20 cellular contexts compared by ENCODE assay signal in genomic region chr6:17237246-17237645, GRCh38. TPM values are rescaled to one million over a fixed set of nuclear protein-coding genes. Genes with fewer than 3 reads are reported as not detected.
"Had no signal": no experiment of that assay in that cellular context is flagged by ENCODE, and none has a peak within 500 bp of the region (broad histone marks: within the 10 kb centered on the region; RNA-seq: fewer than 3 reads in every experiment).

No MANE protein-coding gene starts in this region.

- H3K36me3 Mint-ChIP-seq: immature natural killer cell had no signal

- H3K9me3 ChIP-seq: lower lobe of right lung, mucosa of descending colon had no signal

- H3K27ac Mint-ChIP-seq: immature natural killer cell; mesothelial cell of epicardium; naive thymus-derived CD4-positive, alpha-beta T cell had no signal

- ATAC-seq: foreskin keratinocyte; left cardiac atrium; left lung; left ventricle myocardium superior; lower lobe of right lung; mucosa of descending colon; naive thymus-derived CD4-positive, alpha-beta T cell had no signal

- H3K27ac ChIP-seq: coronary artery, dorsolateral prefrontal cortex, esophagus muscularis mucosa, foreskin keratinocyte, hepatocyte, left lung, lower lobe of right lung had no signal

- H3K36me3 ChIP-seq: esophagus muscularis mucosa, lower lobe of right lung had no signal

- H3K4me3 Mint-ChIP-seq: immature natural killer cell; mesothelial cell of epicardium; naive thymus-derived CD4-positive, alpha-beta T cell had no signal

- H3K4me1 Mint-ChIP-seq: immature natural killer cell, mesothelial cell of epicardium had no signal

- H3K4me3 ChIP-seq: coronary artery, dorsolateral prefrontal cortex, esophagus muscularis mucosa, hepatocyte, left lung, lower lobe of right lung, mucosa of descending colon had no signal

- H3K4me1 ChIP-seq: esophagus muscularis mucosa, foreskin keratinocyte, left lung, lower lobe of right lung had no signal

- DNase-seq: dermis blood vessel endothelial cell; dorsolateral prefrontal cortex; effector CD4-positive, alpha-beta T cell; effector memory CD4-positive, alpha-beta T cell; foreskin keratinocyte; glutamatergic neuron; head of caudate nucleus; hypothalamus; immature natural killer cell; left cardiac atrium; left lung; left ventricle myocardium superior; lower lobe of right lung; mesenchymal stem cell; mucosa of descending colon; naive thymus-derived CD4-positive, alpha-beta T cell had no signal

- H3K27me3 ChIP-seq: dorsolateral prefrontal cortex, esophagus muscularis mucosa, hepatocyte, left lung had no signal

RNA-seq across cellular contexts. Expression of gene RBM24, which starts 43.9 kb away (rescaled TPM):
- total RNA-seq: naive thymus-derived CD4-positive, alpha-beta T cell had no signal
- polyA plus RNA-seq: immature natural killer cell; naive thymus-derived CD4-positive, alpha-beta T cell had no signal
